In genomic region chr1:25744140-25744581, GRCh38 we compare ENCODE assay signal across 9 cellular contexts. TPM values are rescaled to one million over a fixed set of nuclear protein-coding genes. Genes with fewer than 3 reads are reported as not detected.
DNase-seq lines count a peak whose midpoint lies in the region; ATAC-seq, FAIRE-seq and TF ChIP-seq lines count a peak whose summit lies in the region.
"Had no signal": no experiment of that assay in that cellular context is flagged by ENCODE, and none has a peak within 500 bp of the region (broad histone marks: within the 10 kb centered on the region; RNA-seq: fewer than 3 reads in every experiment).

No MANE protein-coding gene starts in this region.

- intact Hi-C loops in ovary (cut with DNase I) = loop anchor here in 2 of 4 donors (5.0 to 10.0 kb wide), 3 partner anchors 42 to 51 kb away; no protein-coding TSS in a partner anchor
- intact Hi-C loops in activated T-helper 2 cell treated with anti-CD3 and anti-CD28 coated beads, Interferon-gamma antibody, Interleukin-2, Interleukin-4, amounts not matched to agents 10 μg/mL and 5 μg/mL and 100 μg/mL, durations not matched to agents 14 hours and 24 hours and 36 hours (cut with micrococcal nuclease) = no loop called here

- no peak for FAIRE-seq in GM12892 (lab: Jason Lieb, UNC)
- FAIRE-seq: A204.1 had no signal

- no peaks in the 10 kb centered on the region for H3K4me1 Mint-ChIP-seq in activated T-helper 2 cell treated with anti-CD3 and anti-CD28 coated beads, Interferon-gamma antibody, Interleukin-2, Interleukin-4, amounts not matched to agents 10 μg/mL and 5 μg/mL and 100 μg/mL, durations not matched to agents 14 hours and 24 hours and 36 hours (ENCODE audit: low read depth)
- peaks cover 7% of the 10 kb centered on the region for H3K4me1 Mint-ChIP-seq in activated T-cell treated with anti-CD3 and anti-CD28 coated beads, Interleukin-2, amount 50 U/mL, for 72 hours (ENCODE audit: low read depth)

- no peaks in the 10 kb centered on the region for H3K36me3 Mint-ChIP-seq in activated T-helper 2 cell treated with anti-CD3 and anti-CD28 coated beads, Interferon-gamma antibody, Interleukin-2, Interleukin-4, amounts not matched to agents 10 μg/mL and 5 μg/mL and 100 μg/mL, durations not matched to agents 14 hours and 24 hours and 36 hours (ENCODE audit: low read depth)
- no peaks in the 10 kb centered on the region for H3K36me3 Mint-ChIP-seq in activated T-cell treated with anti-CD3 and anti-CD28 coated beads, Interleukin-2, amount 50 U/mL, for 72 hours (ENCODE audit: insufficient read depth in 2 of 2)

- H3K27ac ChIP-seq in foreskin keratinocyte = no peak overlapping the region
- peak overlapping the region; percentile 26 to 83 for H3K27ac ChIP-seq in ovary

- H3K4me1 ChIP-seq in foreskin keratinocyte (peaks cover 7% of the 10 kb centered on the region), ovary (ENCODE audit: insufficient read depth) (peaks cover 16% of the 10 kb centered on the region)

- peak; percentile 37 to 60 (median 57) for DNase-seq in NCI-H1417 (lab: John Stamatoyannopoulos, UW)
- no peak for DNase-seq in NCI-H1417 treated with DMSO at 0.1 percent for 48 hours (lab: John Stamatoyannopoulos, UW)
- DNase-seq in SK-N-DZ (ENCODE audit: low spot score) = peak; percentile 57
- DNase-seq in foreskin keratinocyte = peak in 1 of 2 donors; percentile 40
- DNase-seq in ovary = peak; percentile 78 to 83 (median 81)
- DNase-seq in activated T-helper 2 cell treated with anti-CD3 and anti-CD28 coated beads, Interferon-gamma antibody, Interleukin-2, Interleukin-4, amounts not matched to agents 10 μg/mL and 5 μg/mL and 100 μg/mL, durations not matched to agents 14 hours and 24 hours and 36 hours (ENCODE audit: low spot score) = no peak
- DNase-seq in activated T-cell treated with anti-CD3 and anti-CD28 coated beads, Interleukin-2, amount 50 U/mL, for 72 hours = no peak
- DNase-seq in GM12892 (ENCODE audit: insufficient read length) = no peak

- H3K27me3 Mint-ChIP-seq in activated T-helper 2 cell treated with anti-CD3 and anti-CD28 coated beads, Interferon-gamma antibody, Interleukin-2, Interleukin-4, amounts not matched to agents 10 μg/mL and 5 μg/mL and 100 μg/mL, durations not matched to agents 14 hours and 24 hours and 36 hours (ENCODE audit: low read depth) = peaks cover 35% of the 10 kb centered on the region
- H3K27me3 Mint-ChIP-seq in activated T-cell treated with anti-CD3 and anti-CD28 coated beads, Interleukin-2, amount 50 U/mL, for 72 hours (ENCODE audit: low read depth) = no peaks in the 10 kb centered on the region

- H3K27ac Mint-ChIP-seq in activated T-helper 2 cell treated with anti-CD3 and anti-CD28 coated beads, Interferon-gamma antibody, Interleukin-2, Interleukin-4, amounts not matched to agents 10 μg/mL and 5 μg/mL and 100 μg/mL, durations not matched to agents 14 hours and 24 hours and 36 hours = no peak overlapping the region
- H3K27ac Mint-ChIP-seq in activated T-cell treated with anti-CD3 and anti-CD28 coated beads, Interleukin-2, amount 50 U/mL, for 72 hours = no peak overlapping the region

- no peak overlapping the region for H3K4me3 ChIP-seq in ovary

- ATAC-seq in foreskin keratinocyte = peak; percentile 46
- no peak for ATAC-seq in activated T-cell treated with anti-CD3 and anti-CD28 coated beads, Interleukin-2, amount 50 U/mL, for 72 hours (replicated peaks in 1 of 2)

- WGBS in ovary, 3 donors = 7 to 12% (median 8%) methylated on average over 8 of the region's 8 CpGs

- TF ChIP-seq CTCF in foreskin keratinocyte (conservative IDR thresholded peaks at IDR 0.05) = peak; percentile 76
- peak; percentile 21 to 65 (median 61) for TF ChIP-seq CTCF in ovary (IDR thresholded peaks at IDR 0.05)

- no peaks in the 10 kb centered on the region for H3K9me3 Mint-ChIP-seq in activated T-helper 2 cell treated with anti-CD3 and anti-CD28 coated beads, Interferon-gamma antibody, Interleukin-2, Interleukin-4, amounts not matched to agents 10 μg/mL and 5 μg/mL and 100 μg/mL, durations not matched to agents 14 hours and 24 hours and 36 hours
- H3K9me3 Mint-ChIP-seq in activated T-cell treated with anti-CD3 and anti-CD28 coated beads, Interleukin-2, amount 50 U/mL, for 72 hours = no peaks in the 10 kb centered on the region

- H3K4me3 Mint-ChIP-seq in activated T-helper 2 cell treated with anti-CD3 and anti-CD28 coated beads, Interferon-gamma antibody, Interleukin-2, Interleukin-4, amounts not matched to agents 10 μg/mL and 5 μg/mL and 100 μg/mL, durations not matched to agents 14 hours and 24 hours and 36 hours (ENCODE audit: low read depth) = no peak overlapping the region
- no peak overlapping the region for H3K4me3 Mint-ChIP-seq in activated T-cell treated with anti-CD3 and anti-CD28 coated beads, Interleukin-2, amount 50 U/mL, for 72 hours

- H3K9me3 ChIP-seq in ovary = no peaks in the 10 kb centered on the region

- peaks cover 7% of the 10 kb centered on the region for H3K27me3 ChIP-seq in foreskin keratinocyte
- H3K27me3 ChIP-seq in ovary = no peaks in the 10 kb centered on the region

- peak; percentile 13 for TF ChIP-seq POLR2A in ovary (IDR thresholded peaks at IDR 0.05)
- no peak for TF ChIP-seq POLR2A in GM12892 (IDR thresholded peaks at IDR 0.05; ENCODE audit: low read depth, low read length)

- no peaks in the 10 kb centered on the region for H3K36me3 ChIP-seq in ovary

- no peak for TF ChIP-seq EP300 in ovary (IDR thresholded peaks at IDR 0.05)

RNA-seq across cellular contexts. Expression of gene SELENON, which starts 55.8 kb away (rescaled TPM):
- polyA plus RNA-seq in SK-N-DZ (2014; cell fraction: cytosol; rRNA removed) = 25.5 and 29.9 TPM in 2 replicates
- polyA plus RNA-seq in SK-N-DZ (2014; cell fraction: nucleus; rRNA removed) = 13.7 and 16.4 TPM in 2 replicates
- total RNA-seq in foreskin keratinocyte (52.7 and 53.3 TPM in 2 replicates), ovary (100 to 1,000 TPM in 1 of 7 donors, 10 to 100 TPM in 6; 13.9 to 139 (median 69.2) TPM)
- polyA plus RNA-seq in foreskin keratinocyte (55.2 and 63.1 TPM in 2 replicates), ovary (10 to 100 TPM; 45.7 to 51.9 TPM)
- 8.0 and 8.2 TPM in 2 replicates for total RNA-seq in activated T-helper 2 cell treated with anti-CD3 and anti-CD28 coated beads, Interferon-gamma antibody, Interleukin-2, Interleukin-4, amounts not matched to agents 10 μg/mL and 5 μg/mL and 100 μg/mL, durations not matched to agents 14 hours and 24 hours and 36 hours
- total RNA-seq in activated T-cell treated with anti-CD3 and anti-CD28 coated beads, Interleukin-2, amount 50 U/mL, for 72 hours = 10 to 100 TPM; 29.5 to 31.1 TPM
- 0.89 TPM for polyA plus RNA-seq in GM12892 (2012; ENCODE audit: missing spikeins)

Comparison
In these comparisons a context has a peak if more than half of its experiments do, and no peak if none do; other contexts are left out.
1. DNase-seq: peak in NCI-H1417 (3 of 3), SK-N-DZ (single experiment) and ovary (5 of 5); none in NCI-H1417 treated with DMSO at 0.1 percent for 48 hours (single experiment), activated T-helper 2 cell treated with anti-CD3 and anti-CD28 coated beads, Interferon-gamma antibody, Interleukin-2, Interleukin-4, amounts not matched to agents 10 μg/mL and 5 μg/mL and 100 μg/mL, durations not matched to agents 14 hours and 24 hours and 36 hours (single experiment), activated T-cell treated with anti-CD3 and anti-CD28 coated beads, Interleukin-2, amount 50 U/mL, for 72 hours (0 of 2) and GM12892 (single experiment).